ENCODE assay signal across 18 cellular contexts in genomic region chr4:173270312-173271027, GRCh38.
DNase-seq lines count a peak whose midpoint lies in the region; ATAC-seq and TF ChIP-seq lines count a peak whose summit lies in the region.
"Had no signal": no experiment of that assay in that cellular context is flagged by ENCODE, and none has a peak within 500 bp of the region (broad histone marks: within the 10 kb centered on the region; RNA-seq: fewer than 3 reads in every experiment).

No MANE protein-coding gene starts in this region.

- no peaks in the 10 kb centered on the region for H3K27me3 ChIP-seq in A673 (replicated peaks; ENCODE audit: insufficient read depth, low read depth, low read length, poor library complexity)
- H3K27me3 ChIP-seq: body of pancreas, esophagus squamous epithelium had no signal

- H3K9me3 ChIP-seq in A673 (ENCODE audit: low read depth, low read length, poor library complexity, severe bottlenecking) = peaks cover 14% of the 10 kb centered on the region
- H3K9me3 ChIP-seq: body of pancreas, esophagus squamous epithelium had no signal

- CTCF ChIA-PET in A673 (lab: Charles Lee) = interaction anchor here (0.6 kb wide), 1 partner anchor 146 kb away, joined by 4 read pairs; no protein-coding TSS in a partner anchor

- peaks cover 8% of the 10 kb centered on the region for H3K4me1 Mint-ChIP-seq in activated T-cell treated with anti-CD3 and anti-CD28 coated beads, Interleukin-2, amount 50 U/mL, for 4 hours (ENCODE audit: low read depth)

- H3K27ac ChIP-seq in A673 (ENCODE audit: low read depth, low read length, poor library complexity, severe bottlenecking) = peak overlapping the region; percentile 70
- H3K27ac ChIP-seq: body of pancreas, esophagus squamous epithelium had no signal

- intact Hi-C loops in A673 (cut with micrococcal nuclease; ENCODE audit: unreplicated experiment) = no loop called here

- peaks cover 7% of the 10 kb centered on the region for H3K36me3 ChIP-seq in A673 (ENCODE audit: insufficient read depth, low read length, poor library complexity, severe bottlenecking)

- POLR2A ChIA-PET in A673 (lab: Charles Lee; ENCODE audit: low non-redundant PET) = no interaction called here

- no peak for TF ChIP-seq CTCF in A673 (conservative IDR thresholded peaks at IDR 0.05; ENCODE audit: low read depth, low read length)

- no peak overlapping the region for H3K4me3 ChIP-seq in A673 (ENCODE audit: low read depth, low read length, poor library complexity, severe bottlenecking)
- H3K4me3 ChIP-seq: body of pancreas, esophagus squamous epithelium had no signal

- no peaks in the 10 kb centered on the region for H3K27me3 Mint-ChIP-seq in activated T-cell treated with anti-CD3 and anti-CD28 coated beads, Interleukin-2, amount 50 U/mL, for 4 hours (ENCODE audit: low read depth)
- H3K27me3 Mint-ChIP-seq: progenitor cell of endocrine pancreas; stimulated activated naive CD8-positive, alpha-beta T cell treated with anti-CD3 and anti-CD28 coated beads, Interleukin-15, Interleukin-2, amounts not matched to agents 100 ng/mL and 50 ng/mL, for 24 hours had no signal

- DNase-seq in A673 (ENCODE audit: low spot score) = peak; percentile 51
- DNase-seq in M059J (ENCODE audit: low read depth) = peak; percentile 13
- DNase-seq in cerebellar cortex (ENCODE audit: low spot score) = peak; percentile 66
- peak; percentile 27 for DNase-seq in left kidney (ENCODE audit: low read depth, low spot score)
- DNase-seq in activated T-cell treated with anti-CD3 and anti-CD28 coated beads, Interleukin-2, amount 50 U/mL, for 4 hours = no peak
- DNase-seq in stimulated activated naive CD4-positive, alpha-beta T cell treated with Interleukin-2 at 50 U/mL for 16 hours (lab: John Stamatoyannopoulos, UW) = no peak
- no peak for DNase-seq in ureter (ENCODE audit: low spot score)
- DNase-seq: activated CD4-positive, alpha-beta T cell treated with anti-CD3 and anti-CD28 coated beads for 48 hours; activated naive CD4-positive, alpha-beta T cell treated with Interleukin-2 at 50 U/mL for 16 hours; esophagus squamous epithelium; left colon; NCI-H1417; NCI-H345; SIG-M5 had no signal

- no peaks in the 10 kb centered on the region for H3K9me3 Mint-ChIP-seq in activated T-cell treated with anti-CD3 and anti-CD28 coated beads, Interleukin-2, amount 50 U/mL, for 4 hours

- BruUV-seq in A673 (replicated peaks; lab: Mats Ljungman, UMichigan) = no TSS peak

- ATAC-seq in GM19328 (IDR thresholded peaks at IDR 0.05; ENCODE audit: unreplicated experiment) = no peak
- no peak for ATAC-seq in activated T-cell treated with anti-CD3 and anti-CD28 coated beads, Interleukin-2, amount 50 U/mL, for 4 hours
- ATAC-seq: body of pancreas, left colon had no signal

- H3K4me1 ChIP-seq in A673 (ENCODE audit: insufficient read depth, low read length, poor library complexity, severe bottlenecking) = peaks cover 64% of the 10 kb centered on the region
- H3K4me1 ChIP-seq: esophagus squamous epithelium had no signal

- no peak overlapping the region for H3K4me3 Mint-ChIP-seq in activated T-cell treated with anti-CD3 and anti-CD28 coated beads, Interleukin-2, amount 50 U/mL, for 4 hours
- H3K4me3 Mint-ChIP-seq: stimulated activated naive CD8-positive, alpha-beta T cell treated with anti-CD3 and anti-CD28 coated beads, Interleukin-15, Interleukin-2, amounts not matched to agents 100 ng/mL and 50 ng/mL, for 24 hours had no signal

- H3K36me3 Mint-ChIP-seq in activated T-cell treated with anti-CD3 and anti-CD28 coated beads, Interleukin-2, amount 50 U/mL, for 4 hours (ENCODE audit: insufficient read depth) = peaks cover 22% of the 10 kb centered on the region

Comparison
In these comparisons a context has a peak if more than half of its experiments do, and no peak if none do; other contexts are left out.
1. DNase-seq: peak in A673 (single experiment), M059J (single experiment), cerebellar cortex (single experiment) and left kidney (single experiment); none in activated T-cell treated with anti-CD3 and anti-CD28 coated beads, Interleukin-2, amount 50 U/mL, for 4 hours (single experiment), stimulated activated naive CD4-positive, alpha-beta T cell treated with Interleukin-2 at 50 U/mL for 16 hours (single experiment) and ureter (single experiment).